ENCODE assay signal across 8 cellular contexts in the genomic region with DNA sequence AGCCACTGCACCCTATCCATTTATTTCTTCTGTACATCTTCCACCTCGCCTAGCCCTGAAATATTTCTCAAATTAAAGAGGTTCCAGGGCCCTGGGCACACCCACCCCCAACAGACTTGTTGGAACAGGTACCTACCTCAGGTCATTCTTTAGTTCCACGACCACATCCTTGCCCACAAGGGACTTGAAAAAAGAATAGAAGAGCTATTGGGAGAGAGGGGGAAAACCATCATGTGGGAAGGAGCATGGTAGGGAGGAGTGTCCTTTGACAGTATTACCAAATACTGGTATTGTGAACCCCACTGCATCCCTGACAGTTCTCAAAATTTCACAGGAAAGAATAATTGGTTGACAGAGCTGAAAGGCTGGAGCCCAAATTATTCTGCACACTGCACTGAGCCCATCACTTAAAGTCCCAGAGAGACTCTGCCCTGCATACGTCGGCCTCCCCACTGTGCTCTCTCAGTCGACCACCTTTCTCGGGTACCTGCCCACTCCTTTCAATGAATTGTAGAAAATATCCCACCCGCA. TPM values are rescaled to one million over a fixed set of nuclear protein-coding genes. Genes with fewer than 3 reads are reported as not detected.
DNase-seq lines count a peak whose midpoint lies in the region; ATAC-seq and TF ChIP-seq lines count a peak whose summit lies in the region.

No MANE protein-coding gene starts in this region.

- TF ChIP-seq POLR2A in adrenal gland (IDR thresholded peaks at IDR 0.05), result no peak

- H3K4me1 ChIP-seq in adrenal gland (replicated peaks in 1 of 2) (peaks cover 6 to 19% of the 10 kb centered on the region in 2 donors), thoracic aorta (ENCODE audit: control insufficient read depth in 1 of 2, low read depth in 2 of 2) (peaks cover 12 to 19% of the 10 kb centered on the region in 2 donors)

- H3K36me3 ChIP-seq in adrenal gland (replicated peaks in 1 of 2), result peaks cover 0 to 20% of the 10 kb centered on the region in 2 donors
- H3K36me3 ChIP-seq in thoracic aorta, result no peaks in the 10 kb centered on the region

- intact Hi-C loops in adrenal gland (cut with DNase I) (no loop called here), left colon (cut with DNase I, micrococcal nuclease) (no loop called here)

- TF ChIP-seq CTCF in C4-2B (conservative IDR thresholded peaks at IDR 0.05) (no peak), adrenal gland (IDR thresholded peaks at IDR 0.05) (no peak), thoracic aorta (IDR thresholded peaks at IDR 0.05) (no peak)

- DNase-seq in adrenal gland, result no peak
- DNase-seq in left colon, result no peak
- DNase-seq in thoracic aorta (ENCODE audit: low spot score), result no peak
- DNase-seq in NCI-H524 (lab: John Stamatoyannopoulos, UW), result no peak
- DNase-seq in activated CD4-positive, CD25-positive, alpha-beta regulatory T cell (lab: John Stamatoyannopoulos, UW), result no peak
- DNase-seq in stimulated activated CD4-positive, alpha-beta T cell treated with anti-CD3 and anti-CD28 coated beads, Interleukin-2, amount 100 ng/mL, for 24 hours, result no peak

- WGBS in adrenal gland, 4 donors, result 14 to 21% (median 17%) methylated on average over 7 of the region's 7 CpGs

- no peaks in the 10 kb centered on the region for H3K9me3 ChIP-seq in adrenal gland (replicated peaks in 1 of 3)
- H3K9me3 ChIP-seq in thoracic aorta, result no peaks in the 10 kb centered on the region

- peak; percentile 19 for ATAC-seq in HG02981 (IDR thresholded peaks at IDR 0.05; ENCODE audit: unreplicated experiment)
- ATAC-seq in left colon, result peak; percentile 4
- no peak for ATAC-seq in thoracic aorta (ENCODE audit: insufficient number of reproducible peaks, low FRiP score, low read depth)

- H3K27me3 ChIP-seq in adrenal gland (no peaks in the 10 kb centered on the region), thoracic aorta (replicated peaks; ENCODE audit: insufficient read depth) (no peaks in the 10 kb centered on the region)

- H3K4me3 ChIP-seq in adrenal gland (peak overlapping the region in 3 of 4 donors; percentile 13 to 74 (median 64)), thoracic aorta (peak overlapping the region; percentile 80)

- H3K27ac ChIP-seq in C4-2B (peak overlapping the region; percentile 89), adrenal gland (peak overlapping the region; percentile 58 to 94 (median 93)), thoracic aorta (peak overlapping the region; percentile 91 to 92)

RNA-seq across cellular contexts. Expression of gene LSM2, which starts 0.8 kb away (rescaled TPM):
- total RNA-seq in adrenal gland (10 to 100 TPM; 38.2 to 61.3 (median 44.6) TPM), left colon (10 to 100 TPM; 33.0 to 33.5 TPM), thoracic aorta (10 to 100 TPM; 21.2 to 40.1 TPM)
- polyA plus RNA-seq in adrenal gland, result 10 to 100 TPM; 28.0 to 55.2 (median 42.8) TPM

RNA-seq across cellular contexts. Expression of gene HSPA1L, which starts 9.1 kb away (rescaled TPM):
- 1 to 10 TPM in 7 of 8 donors, under 1 TPM in 1; 0.79 to 3.6 (median 1.9) TPM for total RNA-seq in adrenal gland
- polyA plus RNA-seq in adrenal gland, result 1 to 10 TPM; 1.0 to 5.3 (median 1.1) TPM
- total RNA-seq in left colon, result 1 to 10 TPM in 1 of 2 donors, under 1 TPM in 1; 0.89 to 1.1 TPM
- 1 to 10 TPM; 1.1 to 1.2 TPM for total RNA-seq in thoracic aorta

RNA-seq across cellular contexts. Expression of gene HSPA1A, which starts 9.3 kb away (rescaled TPM):
- total RNA-seq in adrenal gland (100 to 1,000 TPM; 153 to 261 (median 217) TPM), left colon (100 to 1,000 TPM; 124 to 136 TPM), thoracic aorta (100 to 1,000 TPM; 240 to 354 TPM)
- 10 to 100 TPM; 48.5 to 89.4 (median 84.3) TPM for polyA plus RNA-seq in adrenal gland

RNA-seq across cellular contexts. Expression of gene VARS1, which starts 10.5 kb away (rescaled TPM):
- total RNA-seq in adrenal gland (10 to 100 TPM; 37.8 to 90.8 (median 55.9) TPM), left colon (10 to 100 TPM; 35.3 to 58.1 TPM), thoracic aorta (10 to 100 TPM; 24.8 to 46.8 TPM)
- polyA plus RNA-seq in adrenal gland, result 10 to 100 TPM; 58.6 to 74.6 (median 59.2) TPM

RNA-seq across cellular contexts. Expression of gene HSPA1B, which starts 21.5 kb away (rescaled TPM):
- 100 to 1,000 TPM; 156 to 424 (median 244) TPM for total RNA-seq in adrenal gland
- 100 to 1,000 TPM in 1 of 3 donors, 10 to 100 TPM in 2; 29.0 to 102 (median 38.6) TPM for polyA plus RNA-seq in adrenal gland
- total RNA-seq in left colon, result 100 to 1,000 TPM; 252 to 296 TPM
- total RNA-seq in thoracic aorta, result 100 to 1,000 TPM; 178 to 262 TPM
